ENCODE assay signal across 21 cellular contexts in genomic region chr15:70797464-70797863, GRCh38. TPM values are rescaled to one million over a fixed set of nuclear protein-coding genes. Genes with fewer than 3 reads are reported as not detected.
"Had no signal": no experiment of that assay in that cellular context is flagged by ENCODE, and none has a peak within 500 bp of the region (broad histone marks: within the 10 kb centered on the region; RNA-seq: fewer than 3 reads in every experiment).

No MANE protein-coding gene starts in this region.

- H3K27ac ChIP-seq: RWPE1, SJCRH30 had no signal

- H3K4me3 ChIP-seq: SJCRH30 had no signal

- H3K9me3 Mint-ChIP-seq: IgD-negative memory B cell had no signal

- ATAC-seq: HepG2, Right ventricle myocardium inferior, SK-N-SH treated with all-trans-retinoic acid at 6 μM for 48 hours had no signal

- H3K36me3 ChIP-seq: SJCRH30 had no signal

- H3K9me3 ChIP-seq: SJCRH30 had no signal

- H3K27me3 ChIP-seq: SJCRH30 had no signal

- H3K4me1 Mint-ChIP-seq: IgD-negative memory B cell had no signal

- H3K27me3 Mint-ChIP-seq: IgD-negative memory B cell had no signal

- H3K27ac Mint-ChIP-seq: IgD-negative memory B cell had no signal

- DNase-seq: KBM-7, NCI-H1048, NCI-H1105, NCI-H1417, NCI-H1436 treated with DMSO at 0.1 percent for 48 hours, NCI-H1694, NCI-H187 treated with DMSO at 0.1 percent for 48 hours, NCI-H2029 treated with DMSO at 0.1 percent for 48 hours, NCI-H2171 treated with DMSO at 0.1 percent for 48 hours, NCI-H345, NCI-H446 treated with DMSO at 0.1 percent for 48 hours, NCI-H510A treated with DMSO at 0.1 percent for 48 hours, NCI-H526, NCI-H774, SHP77 treated with DMSO at 0.1 percent for 48 hours, SJCRH30 had no signal

- H3K36me3 Mint-ChIP-seq: IgD-negative memory B cell had no signal

- H3K4me3 Mint-ChIP-seq: IgD-negative memory B cell had no signal

RNA-seq across cellular contexts. Expression of gene LARP6, which starts 56.5 kb away (rescaled TPM):
- polyA plus RNA-seq: IgD-negative memory B cell had no signal
